22 cellular contexts compared by ENCODE assay signal in the genomic region with DNA sequence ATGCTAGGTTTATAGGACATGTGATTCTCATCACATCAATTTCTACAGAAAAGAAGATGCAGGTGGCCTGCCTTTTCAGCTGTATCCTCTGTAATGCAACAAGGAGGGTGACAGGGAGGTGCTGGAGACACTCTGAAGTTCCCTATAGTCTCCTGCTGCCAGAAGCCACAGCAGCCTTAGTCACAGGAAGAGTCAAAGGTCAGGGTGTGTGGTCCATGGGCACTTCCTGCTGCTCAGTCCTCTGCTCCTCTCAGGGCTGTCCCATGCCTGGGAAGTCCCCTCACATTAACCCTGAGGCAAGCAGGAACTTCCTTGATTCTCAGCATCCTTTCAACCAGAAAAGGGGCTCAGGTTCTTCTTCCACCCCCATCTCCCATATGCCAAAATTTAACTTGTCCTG.
DNase-seq lines count a peak whose midpoint lies in the region; ATAC-seq, FAIRE-seq and TF ChIP-seq lines count a peak whose summit lies in the region.
"Had no signal": no experiment of that assay in that cellular context is flagged by ENCODE, and none has a peak within 500 bp of the region (broad histone marks: within the 10 kb centered on the region; RNA-seq: fewer than 3 reads in every experiment).

No MANE protein-coding gene starts in this region.

- SMC1A ChIA-PET in GM12878 (lab: Charles Lee; ENCODE audit: uncharacterized antibody, unreplicated experiment): interaction anchor here (1.4 kb wide), 1 partner anchor 37 kb away, joined by 4 read pairs; no protein-coding TSS in a partner anchor

- POLR2A ChIA-PET in GM12878 (lab: Charles Lee): no interaction called here

- H3K27ac Mint-ChIP-seq in Calu3 (ENCODE audit: unreplicated experiment): no peak overlapping the region
- H3K27ac Mint-ChIP-seq: activated naive CD4-positive, alpha-beta T cell treated with anti-CD3 and anti-CD28 coated beads, Interleukin-2, amount 50 U/mL, for 72 hours; CD4-positive, CD25-positive, alpha-beta regulatory T cell; IgD-negative memory B cell; neural progenitor cell; stimulated activated naive CD8-positive, alpha-beta T cell treated with anti-CD3 and anti-CD28 coated beads, Interleukin-15, Interleukin-2, amounts not matched to agents 100 ng/mL and 50 ng/mL, for 24 hours had no signal

- no peak overlapping the region for H2BK5ac ChIP-seq in mesenchymal stem cell (ENCODE audit: low read depth, low read length, poor library complexity, severe bottlenecking)

- RAD21 ChIA-PET in GM12878 (lab: Charles Lee; ENCODE audit: unreplicated experiment): interaction anchor here (1.6 kb wide), 1 partner anchor 322 kb away, joined by 4 read pairs; no protein-coding TSS in a partner anchor

- H3K9me3 ChIP-seq in GM12878 (replicated peaks; ENCODE audit: control insufficient read depth, insufficient read depth, low read length) (no peaks in the 10 kb centered on the region; the same call in 2 of the 3 replicates), mesenchymal stem cell (ENCODE audit: control insufficient read depth, low read length) (no peaks in the 10 kb centered on the region)
- H3K9me3 ChIP-seq: prostate gland, SJSA1, tibial artery had no signal

- no peak overlapping the region for H2BK15ac ChIP-seq in mesenchymal stem cell (ENCODE audit: low read depth, poor library complexity, severe bottlenecking)

- intact Hi-C loops in Calu3 (cut with micrococcal nuclease; ENCODE audit: unreplicated experiment) (no loop called here), GM12878 (cut with micrococcal nuclease; ENCODE audit: unreplicated experiment) (no loop called here), posterior cingulate gyrus (cut with DNase I) (no loop called here)

- no peak overlapping the region for H4K8ac ChIP-seq in mesenchymal stem cell (ENCODE audit: low read length)

- H3K79me1 ChIP-seq in mesenchymal stem cell (replicated peaks; ENCODE audit: low read length, poor library complexity, severe bottlenecking): no peaks in the 10 kb centered on the region

- H3K4me1 ChIP-seq in GM12878 (ENCODE audit: control insufficient read depth, insufficient read depth, low read length) (no peaks in the 10 kb centered on the region; the same call in 1 of the 2 replicates), mesenchymal stem cell (ENCODE audit: control insufficient read depth, insufficient read depth, low read depth, low read length) (peaks cover 2% of the 10 kb centered on the region)
- H3K4me1 ChIP-seq: neural progenitor cell, prostate gland, SJSA1 had no signal

- CTCF ChIA-PET in Calu3 (lab: Charles Lee): interaction anchor here (0.5 kb wide), 1 partner anchor 321 kb away, joined by 3 read pairs; no protein-coding TSS in a partner anchor
- CTCF ChIA-PET in GM12878 (lab: Yijun Ruan, JAX): interaction anchor here (0.7 to 1.8 kb wide), 4 partner anchors 13 to 506 kb away, joined by 3 to 6 read pairs (median 3); no protein-coding TSS in a partner anchor

- H3K36me3 ChIP-seq in GM12878 (ENCODE audit: control insufficient read depth in 2 of 2, insufficient read depth in 2 of 2, low read length in 1 of 2) (no peaks in the 10 kb centered on the region), mesenchymal stem cell (ENCODE audit: control insufficient read depth in 1 of 2, insufficient read depth in 2 of 2, low read depth in 1 of 2, low read length in 2 of 2) (no peaks in the 10 kb centered on the region)
- H3K36me3 ChIP-seq: neural progenitor cell, prostate gland, SJSA1, tibial artery had no signal

- FAIRE-seq in GM12878 (lab: Jason Lieb, UNC): no peak
- FAIRE-seq: astrocyte had no signal

- ATAC-seq in GM12878 (peak; percentile 51; the same call in 2 of the 3 replicates), HG03565 (IDR thresholded peaks at IDR 0.05; ENCODE audit: unreplicated experiment) (no peak), HG03045 (IDR thresholded peaks at IDR 0.05; ENCODE audit: unreplicated experiment) (no peak)
- ATAC-seq: left lobe of liver had no signal

- H3K9ac ChIP-seq in GM12878 (ENCODE audit: control insufficient read depth, insufficient read depth, low read length) (no peak overlapping the region), mesenchymal stem cell (ENCODE audit: low read length) (no peak overlapping the region)
- H3K9ac ChIP-seq: neural progenitor cell had no signal

- H3K36me3 Mint-ChIP-seq in Calu3 (ENCODE audit: insufficient read depth, unreplicated experiment): no peaks in the 10 kb centered on the region
- H3K36me3 Mint-ChIP-seq: activated naive CD4-positive, alpha-beta T cell treated with anti-CD3 and anti-CD28 coated beads, Interleukin-2, amount 50 U/mL, for 72 hours; CD4-positive, CD25-positive, alpha-beta regulatory T cell; IgD-negative memory B cell; neural progenitor cell had no signal

- no peak overlapping the region for H2AFZ ChIP-seq in GM12878 (ENCODE audit: control insufficient read depth, low read depth, low read length)
- no peak overlapping the region for H2AFZ ChIP-seq in mesenchymal stem cell (ENCODE audit: low read depth, low read length)
- H2AFZ ChIP-seq: neural progenitor cell had no signal

- no peak for TF ChIP-seq POLR2A in GM12878 (IDR thresholded peaks at IDR 0.05; ENCODE audit: low read depth, low read length)

- H3K27me3 Mint-ChIP-seq in Calu3 (ENCODE audit: unreplicated experiment): no peaks in the 10 kb centered on the region
- H3K27me3 Mint-ChIP-seq: CD4-positive, CD25-positive, alpha-beta regulatory T cell; IgD-negative memory B cell; stimulated activated naive CD8-positive, alpha-beta T cell treated with anti-CD3 and anti-CD28 coated beads, Interleukin-15, Interleukin-2, amounts not matched to agents 100 ng/mL and 50 ng/mL, for 24 hours had no signal

- no peak for TF ChIP-seq RAD21 in GM12878 (IDR thresholded peaks at IDR 0.05; ENCODE audit: insufficient read depth, low read depth, low read length)

- H3K4me3 Mint-ChIP-seq in Calu3 (ENCODE audit: low read depth, unreplicated experiment): no peak overlapping the region
- H3K4me3 Mint-ChIP-seq: CD4-positive, CD25-positive, alpha-beta regulatory T cell; IgD-negative memory B cell; neural progenitor cell; stimulated activated naive CD8-positive, alpha-beta T cell treated with anti-CD3 and anti-CD28 coated beads, Interleukin-15, Interleukin-2, amounts not matched to agents 100 ng/mL and 50 ng/mL, for 24 hours had no signal

- no peak for TF ChIP-seq EP300 in GM12878 (IDR thresholded peaks at IDR 0.05; ENCODE audit: borderline replicate concordance in 1 of 2, control insufficient read depth in 1 of 2, low read depth in 2 of 2, low read length in 2 of 2)

- H3K27me3 ChIP-seq in GM12878 (replicated peaks in 1 of 2; ENCODE audit: control insufficient read depth in 2 of 2, insufficient read depth in 2 of 2, low read length in 1 of 2): no peaks in the 10 kb centered on the region
- peaks cover 0 to 16% of the 10 kb centered on the region in 2 experiments for H3K27me3 ChIP-seq in mesenchymal stem cell (ENCODE audit: control insufficient read depth in 1 of 2, insufficient read depth in 1 of 2, low read length in 2 of 2)
- H3K27me3 ChIP-seq: neural progenitor cell, SJSA1, tibial artery had no signal

- H3K18ac ChIP-seq in mesenchymal stem cell (ENCODE audit: low read depth in 1 of 2, low read length in 2 of 2): no peak overlapping the region

- H3K4me3 ChIP-seq in GM12878: no peak overlapping the region
- H3K4me3 ChIP-seq in mesenchymal stem cell (ENCODE audit: insufficient read depth in 1 of 2, low read depth in 1 of 2, low read length in 2 of 2): no peak overlapping the region
- H3K4me3 ChIP-seq: neural progenitor cell, prostate gland, SJSA1, tibial artery had no signal

- no peak overlapping the region for H3K23ac ChIP-seq in mesenchymal stem cell (ENCODE audit: low read length in 2 of 2)

- H2BK12ac ChIP-seq in mesenchymal stem cell (ENCODE audit: low read length in 2 of 2): no peak overlapping the region

- no peak overlapping the region for H3K14ac ChIP-seq in mesenchymal stem cell (ENCODE audit: low read length in 2 of 2)

- H3K9me3 Mint-ChIP-seq in Calu3 (ENCODE audit: low read depth, unreplicated experiment): no peaks in the 10 kb centered on the region
- H3K9me3 Mint-ChIP-seq: neural progenitor cell; stimulated activated naive CD8-positive, alpha-beta T cell treated with anti-CD3 and anti-CD28 coated beads, Interleukin-15, Interleukin-2, amounts not matched to agents 100 ng/mL and 50 ng/mL, for 24 hours had no signal

- no peak for TF ChIP-seq CTCF in Calu3 (IDR thresholded peaks at IDR 0.05; ENCODE audit: unreplicated experiment)
- no peak for TF ChIP-seq CTCF in GM12878 (IDR thresholded peaks at IDR 0.05 in 2 of 3, conservative IDR thresholded peaks at IDR 0.05 in 1 of 3; ENCODE audit: control insufficient read depth in 2 of 3, extremely low read depth in 1 of 3, insufficient read depth in 1 of 3, low read depth in 3 of 3, low read length in 3 of 3)

- H2AK5ac ChIP-seq in mesenchymal stem cell (ENCODE audit: low read length, severe bottlenecking): no peak overlapping the region

- H4K20me1 ChIP-seq in GM12878 (ENCODE audit: control insufficient read depth, insufficient read depth): no peaks in the 10 kb centered on the region

- in situ Hi-C loops in GM12878 (cut with MboI): no loop called here

- no TSS peak for BruUV-seq in Calu3 (replicated peaks; lab: Mats Ljungman, UMichigan)
- BruUV-seq in GM12878 (replicated peaks; lab: Mats Ljungman, UMichigan): no TSS peak

- H2BK120ac ChIP-seq in mesenchymal stem cell (ENCODE audit: low read depth, low read length): no peak overlapping the region

- H4K91ac ChIP-seq in mesenchymal stem cell (ENCODE audit: low read length): no peak overlapping the region

- H3K4me2 ChIP-seq in GM12878 (ENCODE audit: control insufficient read depth, insufficient read depth): no peak overlapping the region
- H3K4me2 ChIP-seq in mesenchymal stem cell (ENCODE audit: low read length, poor library complexity, severe bottlenecking): no peak overlapping the region
- H3K4me2 ChIP-seq: neural progenitor cell had no signal

- H3K4me1 Mint-ChIP-seq in Calu3 (ENCODE audit: low read depth, unreplicated experiment): no peaks in the 10 kb centered on the region
- H3K4me1 Mint-ChIP-seq: CD4-positive, CD25-positive, alpha-beta regulatory T cell; IgD-negative memory B cell; neural progenitor cell had no signal

- H3K27ac ChIP-seq in GM12878 (ENCODE audit: control insufficient read depth, insufficient read depth): no peak overlapping the region
- H3K27ac ChIP-seq in mesenchymal stem cell (ENCODE audit: low read length, poor library complexity, severe bottlenecking): no peak overlapping the region
- H3K27ac ChIP-seq: neural progenitor cell, prostate gland, SJSA1, tibial artery had no signal

- DNase-seq in Calu3: peak; percentile 5
- peak; percentile 32 for DNase-seq in LoVo (ENCODE audit: low spot score)
- no peak for DNase-seq in GM12878 (ENCODE audit: low read depth, low spot score)
- peak; percentile 64 for DNase-seq in mesenchymal stem cell
- DNase-seq in COLO829 (ENCODE audit: low spot score): no peak
- DNase-seq in posterior cingulate gyrus: no peak
- DNase-seq: CD4-positive, CD25-positive, alpha-beta regulatory T cell; effector CD8-positive, alpha-beta T cell; NCI-H187 treated with DMSO at 0.1 percent for 48 hours; NCI-H82; stimulated activated CD4-positive, alpha-beta T cell treated with anti-CD3 and anti-CD28 coated beads, Interleukin-2, amount 100 ng/mL, for 48 hours; tibial artery had no signal

- no peak overlapping the region for H3K4ac ChIP-seq in mesenchymal stem cell (ENCODE audit: low read depth in 1 of 2, low read length in 2 of 2)

- no peaks in the 10 kb centered on the region for H3K79me2 ChIP-seq in GM12878 (ENCODE audit: control insufficient read depth, insufficient read depth, low read length)

TF ChIP-seq in GM12878, 131 proteins besides CTCF, POLR2A, EP300 and RAD21 (continues in another document):
- no peak for TF ChIP-seq GABPA (IDR thresholded peaks at IDR 0.05; ENCODE audit: low read depth)

Comparison
In these comparisons a context has a peak if more than half of its experiments do, and no peak if none do; other contexts are left out.
1. DNase-seq: peak in Calu3 (single experiment), LoVo (single experiment) and mesenchymal stem cell (single experiment); none in GM12878 (single experiment), COLO829 (single experiment) and posterior cingulate gyrus (0 of 10).